16 cellular contexts compared by ENCODE assay signal in the genomic region with DNA sequence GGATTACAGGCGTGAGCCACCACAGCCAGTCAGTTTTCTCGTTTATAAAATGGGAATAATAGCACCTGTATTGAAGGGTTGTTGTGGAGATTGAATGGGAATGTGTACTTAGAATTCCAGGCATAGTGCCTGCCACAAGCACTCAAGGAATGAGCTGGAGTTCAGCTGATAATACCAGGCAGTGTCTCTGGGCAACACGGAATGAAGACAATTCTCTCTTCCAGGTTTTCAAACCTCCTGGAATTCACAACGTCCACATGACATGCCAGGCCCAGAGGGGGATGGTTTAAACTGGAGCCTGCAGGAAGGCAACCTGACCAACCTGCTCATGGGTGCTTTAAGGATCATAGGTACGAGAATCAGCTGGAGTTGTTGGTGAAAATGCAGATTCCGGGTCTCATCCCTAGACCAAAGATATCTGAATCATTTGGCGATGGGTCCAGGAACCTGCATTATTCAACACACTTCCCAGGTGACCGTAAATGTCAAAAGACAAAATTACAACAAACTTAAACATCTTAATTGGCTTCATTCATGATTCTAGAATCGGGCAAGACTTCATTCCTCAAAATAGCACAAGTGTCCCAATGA. TPM values are rescaled to one million over a fixed set of nuclear protein-coding genes. Genes with fewer than 3 reads are reported as not detected.
DNase-seq lines count a peak whose midpoint lies in the region; ATAC-seq and TF ChIP-seq lines count a peak whose summit lies in the region.
"Had no signal": no experiment of that assay in that cellular context is flagged by ENCODE, and none has a peak within 500 bp of the region (broad histone marks: within the 10 kb centered on the region; RNA-seq: fewer than 3 reads in every experiment).

No MANE protein-coding gene starts in this region.

- H3K4me2 ChIP-seq in H9 (ENCODE audit: insufficient read depth, insufficient read length, low read length) = no peak overlapping the region
- H3K4me2 ChIP-seq: BLaER1 had no signal

- no peaks in the 10 kb centered on the region for H3K36me3 Mint-ChIP-seq in H9 (ENCODE audit: insufficient read depth in 1 of 3, low read depth in 3 of 3)
- H3K36me3 Mint-ChIP-seq in naive B cell = peaks cover 0 to 8% of the 10 kb centered on the region in 2 donors

- H2BK12ac ChIP-seq in H9 (ENCODE audit: insufficient read length, low read depth, low read length) = no peak overlapping the region

- no CpG with 5 or more reads among the region's 9 CpGs for WGBS in H9 (ENCODE audit: extremely low coverage, insufficient read length, low lambda C conversion rate)

- H2BK5ac ChIP-seq in H9 (ENCODE audit: insufficient read length, low read length) = no peak overlapping the region

- no peak overlapping the region for H2AK5ac ChIP-seq in H9 (ENCODE audit: insufficient read length, low read length)

- peaks cover 11% of the 10 kb centered on the region; the same call in 1 of the 2 replicates for H3K79me2 ChIP-seq in H9 (ENCODE audit: insufficient read depth, low read length)

- peaks cover 9% of the 10 kb centered on the region for H3K23me2 ChIP-seq in H9 (ENCODE audit: insufficient read length, low read depth, low read length, poor library complexity, severe bottlenecking)

- no peak overlapping the region for H3K9ac ChIP-seq in H9 (ENCODE audit: extremely low read depth, insufficient read length, low read length)
- H3K9ac ChIP-seq: BLaER1 had no signal

- CTCF ChIA-PET in HEK293T (lab: Yijun Ruan, JAX) = no interaction called here

- H3K4me1 Mint-ChIP-seq in H9 = peaks cover 26 to 28% of the 10 kb centered on the region in 2 experiments
- peaks cover 39 to 45% (median 42%) of the 10 kb centered on the region in 3 donors for H3K4me1 Mint-ChIP-seq in naive B cell

- H3K4me3 Mint-ChIP-seq in H9 (no peak overlapping the region; a peak in 1 of 5 replicates), naive B cell (peak overlapping the region in 5 of 8 donors; percentile 30 to 96 (median 36))

- DNase-seq in AG20443 (ENCODE audit: low spot score) (peak; percentile 9), H9 (peak; percentile 31), amniotic epithelial cell (ENCODE audit: low read depth) (peak; percentile 85), naive B cell (no peak), iPS-NIHi11 (ENCODE audit: low spot score) (no peak), HEK293T (ENCODE audit: extremely low spot score) (no peak)
- DNase-seq: activated CD4-positive, CD25-positive, alpha-beta regulatory T cell; amygdala; NCI-H1436 treated with DMSO at 0.1 percent for 48 hours; OCI-M1; psoas muscle; stimulated activated CD8-positive, alpha-beta memory T cell treated with anti-CD3 and anti-CD28 coated beads, Interleukin-4, amount 100 ng/mL, for 48 hours; thyroid gland had no signal

- no peak overlapping the region for H2BK20ac ChIP-seq in H9 (ENCODE audit: low read depth, low read length, poor library complexity, severe bottlenecking)

- H3K9me3 ChIP-seq in H9 (ENCODE audit: control insufficient read depth, low read depth, low read length) = no peaks in the 10 kb centered on the region
- H3K9me3 ChIP-seq: BLaER1, psoas muscle, thyroid gland had no signal

- H2AFZ ChIP-seq in H9 (ENCODE audit: low read length) = no peak overlapping the region

- ATAC-seq in naive B cell (ENCODE audit: low read depth in 2 of 2) (no peak), GM21619 (IDR thresholded peaks at IDR 0.05; ENCODE audit: unreplicated experiment) (no peak), HG03378 (IDR thresholded peaks at IDR 0.05; ENCODE audit: unreplicated experiment) (no peak)
- ATAC-seq: psoas muscle had no signal

- H3K4ac ChIP-seq in H9 (ENCODE audit: low read depth, low read length) = no peak overlapping the region

- no peak overlapping the region for H4K8ac ChIP-seq in H9 (replicated peaks; ENCODE audit: insufficient read length, low read depth, low read length)

- H4K20me1 ChIP-seq in H9 (ENCODE audit: control insufficient read depth, insufficient read depth, insufficient read length) = no peaks in the 10 kb centered on the region

- POLR2A ChIA-PET in HEK293T (lab: Yijun Ruan, JAX) = no interaction called here

- H2BK15ac ChIP-seq in H9 (ENCODE audit: low read depth, low read length) = no peak overlapping the region

- no peaks in the 10 kb centered on the region for H3K27me3 ChIP-seq in H9 (ENCODE audit: insufficient read depth, low read length)
- H3K27me3 ChIP-seq: BLaER1, thyroid gland had no signal

- H3K27ac Mint-ChIP-seq in H9 = no peak overlapping the region
- no peak overlapping the region for H3K27ac Mint-ChIP-seq in naive B cell

- no peak overlapping the region for H4K91ac ChIP-seq in H9 (ENCODE audit: insufficient read length, low read depth, low read length)

- H3K23ac ChIP-seq in H9 (ENCODE audit: insufficient read length, low read depth, low read length) = no peak overlapping the region

- H2BK120ac ChIP-seq in H9 (ENCODE audit: low read depth, low read length, poor library complexity, severe bottlenecking) = no peak overlapping the region

- no peaks in the 10 kb centered on the region for H3K27me3 Mint-ChIP-seq in H9 (ENCODE audit: low read depth)
- H3K27me3 Mint-ChIP-seq in naive B cell = no peaks in the 10 kb centered on the region

- H3K18ac ChIP-seq in H9 (ENCODE audit: insufficient read length, low read depth, low read length) = no peak overlapping the region

- no peak overlapping the region for H3K56ac ChIP-seq in H9 (ENCODE audit: insufficient read length, low read depth, low read length)

- no peaks in the 10 kb centered on the region for H3K9me3 Mint-ChIP-seq in H9
- H3K9me3 Mint-ChIP-seq in naive B cell = no peaks in the 10 kb centered on the region

- H3K4me1 ChIP-seq in H9 (ENCODE audit: insufficient read depth, low read length) = no peaks in the 10 kb centered on the region

- no peaks in the 10 kb centered on the region for H3K79me1 ChIP-seq in H9 (ENCODE audit: insufficient read depth, low read depth, low read length, poor library complexity, severe bottlenecking)

- no peak overlapping the region for H3K27ac ChIP-seq in H9 (ENCODE audit: insufficient read length, low read depth, low read length)
- H3K27ac ChIP-seq: BLaER1, psoas muscle, thyroid gland had no signal

- no peak overlapping the region for H3T11ph ChIP-seq in H9 (ENCODE audit: low read length)

- TF ChIP-seq CTCF in H9 (conservative IDR thresholded peaks at IDR 0.05) = no peak

- no peak overlapping the region for H4K5ac ChIP-seq in H9 (ENCODE audit: insufficient read length, low read depth, low read length)

- no peak overlapping the region for H3K14ac ChIP-seq in H9 (ENCODE audit: insufficient read depth, low read length)

TF ChIP-seq in HEK293T, 16 proteins besides CTCF, POLR2A, EP300 and RAD21:
- TF ChIP-seq HDGF (IDR thresholded peaks at IDR 0.05; ENCODE audit: borderline replicate concordance) = no peak

RNA-seq across cellular contexts. Expression of gene PTPN1, which starts 1.9 kb away (rescaled TPM):
- 30.8 and 30.9 TPM in 2 replicates for total RNA-seq in H9 (2021)
- polyA plus RNA-seq in naive B cell (ENCODE audit: low read depth in 6 of 6) = 10 to 100 TPM; 14.0 to 57.1 (median 46.1) TPM

Comparison
In these comparisons a context has a peak if more than half of its experiments do, and no peak if none do; other contexts are left out.
1. DNase-seq: peak in AG20443 (single experiment), H9 (single experiment) and amniotic epithelial cell (single experiment); none in naive B cell (single experiment), iPS-NIHi11 (single experiment) and HEK293T (single experiment).
2. H3K4me3 Mint-ChIP-seq: peak in naive B cell (5 of 8); none in H9 (0 of 2).